Comparison of ENCODE assay signal across 8 cellular contexts in the genomic region with DNA sequence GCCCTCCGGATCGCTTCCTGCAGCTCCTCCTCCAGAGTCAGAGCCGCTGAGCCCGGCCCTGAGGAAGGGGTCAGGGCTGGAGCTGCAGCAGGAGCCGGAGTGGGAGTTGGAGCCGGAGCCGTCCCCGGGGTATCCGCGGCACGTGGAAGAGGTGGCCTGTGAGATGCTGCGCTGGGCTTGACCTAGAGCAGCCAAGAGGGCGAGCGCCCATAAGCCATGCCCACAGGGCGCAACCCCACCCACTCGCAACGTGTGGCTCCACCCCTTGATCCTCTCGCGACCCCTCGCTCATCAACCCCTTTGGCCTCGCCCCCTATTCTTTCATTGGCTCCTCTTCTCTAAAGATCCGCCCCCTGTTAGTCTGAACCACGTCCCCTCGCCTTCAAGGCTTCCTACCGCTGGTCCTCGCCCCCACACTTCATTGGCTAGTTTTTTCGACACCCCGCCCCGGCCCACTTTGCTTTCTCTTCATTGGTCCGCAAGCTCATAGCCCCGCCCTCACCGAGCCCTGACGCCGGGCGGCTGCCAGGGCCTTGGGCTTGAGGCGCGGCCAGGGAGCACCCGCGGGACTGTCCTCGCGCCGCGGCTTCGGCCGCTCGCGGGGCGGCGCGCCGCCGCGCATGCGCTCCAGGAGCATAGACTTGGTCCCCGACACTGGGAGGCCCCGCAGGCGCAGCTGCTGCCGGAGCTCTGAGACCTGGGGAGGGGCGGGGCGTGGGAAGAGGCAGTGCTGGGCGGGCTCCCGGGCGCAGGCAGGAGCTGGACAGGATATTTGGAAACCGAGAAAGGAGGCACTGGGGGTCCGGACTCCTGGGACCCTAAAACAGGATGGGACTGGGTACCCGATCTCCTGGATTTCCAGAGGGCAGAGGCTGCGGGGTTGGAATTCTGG. TPM values are rescaled to one million over a fixed set of nuclear protein-coding genes. Genes with fewer than 3 reads are reported as not detected.
A peak's percentile ranks its signal among the peaks of the same experiment; 100 is the strongest.
DNase-seq lines count a peak whose midpoint lies in the region; ATAC-seq and TF ChIP-seq lines count a peak whose summit lies in the region.

No MANE protein-coding gene starts in this region.

- H3K9me3 ChIP-seq in DND-41 (ENCODE audit: insufficient read depth, low read length, severe bottlenecking) (no peaks in the 10 kb centered on the region), KOPT-K1 (ENCODE audit: insufficient read depth, low read length, poor library complexity, severe bottlenecking) (peaks cover 4% of the 10 kb centered on the region)

- H3K4me1 ChIP-seq in DND-41 (ENCODE audit: insufficient read depth, low read length) = peaks cover 22% of the 10 kb centered on the region

- peak overlapping the region; percentile 90 for H3K4me3 Mint-ChIP-seq in activated T-helper 17 cell treated with anti-CD3 and anti-CD28 coated beads, Interleukin-2, amount 50 U/mL, for 72 hours
- H3K4me3 Mint-ChIP-seq in naive thymus-derived CD8-positive, alpha-beta T cell = peak overlapping the region; percentile 77 to 96 (median 88)
- peak overlapping the region; percentile 85 to 88 for H3K4me3 Mint-ChIP-seq in stimulated activated naive B cell treated with anti-CD40 and anti-IgM and Interleukin-4, amounts not matched to agents 10 μg/mL and 1 μg/mL and 100 μg/mL, for 72 hours

- no peaks in the 10 kb centered on the region for H4K20me1 ChIP-seq in DND-41 (ENCODE audit: insufficient read depth, low read length)

- peaks cover 14% of the 10 kb centered on the region for H3K79me2 ChIP-seq in DND-41 (ENCODE audit: insufficient read depth, low read length)

- no peaks in the 10 kb centered on the region for H3K36me3 Mint-ChIP-seq in activated T-helper 17 cell treated with anti-CD3 and anti-CD28 coated beads, Interleukin-2, amount 50 U/mL, for 72 hours (ENCODE audit: low read depth)
- H3K36me3 Mint-ChIP-seq in naive thymus-derived CD8-positive, alpha-beta T cell = no peaks in the 10 kb centered on the region
- H3K36me3 Mint-ChIP-seq in stimulated activated naive B cell treated with anti-CD40 and anti-IgM and Interleukin-4, amounts not matched to agents 10 μg/mL and 1 μg/mL and 100 μg/mL, for 72 hours = peaks cover 0 to 9% of the 10 kb centered on the region in 2 donors

- no peaks in the 10 kb centered on the region for H3K27me3 Mint-ChIP-seq in activated T-helper 17 cell treated with anti-CD3 and anti-CD28 coated beads, Interleukin-2, amount 50 U/mL, for 72 hours
- no peaks in the 10 kb centered on the region for H3K27me3 Mint-ChIP-seq in naive thymus-derived CD8-positive, alpha-beta T cell
- H3K27me3 Mint-ChIP-seq in stimulated activated naive B cell treated with anti-CD40 and anti-IgM and Interleukin-4, amounts not matched to agents 10 μg/mL and 1 μg/mL and 100 μg/mL, for 72 hours = no peaks in the 10 kb centered on the region

- H3K27me3 ChIP-seq in DND-41 (ENCODE audit: insufficient read depth, low read length, poor library complexity) = no peaks in the 10 kb centered on the region

- H3K4me1 Mint-ChIP-seq in activated T-helper 17 cell treated with anti-CD3 and anti-CD28 coated beads, Interleukin-2, amount 50 U/mL, for 72 hours = no peaks in the 10 kb centered on the region
- H3K4me1 Mint-ChIP-seq in naive thymus-derived CD8-positive, alpha-beta T cell = peaks cover 10 to 28% (median 19%) of the 10 kb centered on the region in 4 donors
- H3K4me1 Mint-ChIP-seq in stimulated activated naive B cell treated with anti-CD40 and anti-IgM and Interleukin-4, amounts not matched to agents 10 μg/mL and 1 μg/mL and 100 μg/mL, for 72 hours = peaks cover 10 to 28% of the 10 kb centered on the region in 2 donors

- H3K4me2 ChIP-seq in DND-41 (ENCODE audit: insufficient read depth, low read length) = peak overlapping the region; percentile 83

- TF ChIP-seq CTCF in DND-41 (IDR thresholded peaks at IDR 0.05; ENCODE audit: borderline replicate concordance, extremely low read depth, low read length, poor library complexity, severe bottlenecking) = no peak

- no peaks in the 10 kb centered on the region for H3K9me3 Mint-ChIP-seq in activated T-helper 17 cell treated with anti-CD3 and anti-CD28 coated beads, Interleukin-2, amount 50 U/mL, for 72 hours
- peaks cover 0 to 2% (median 0%) of the 10 kb centered on the region in 9 donors for H3K9me3 Mint-ChIP-seq in naive thymus-derived CD8-positive, alpha-beta T cell
- H3K9me3 Mint-ChIP-seq in stimulated activated naive B cell treated with anti-CD40 and anti-IgM and Interleukin-4, amounts not matched to agents 10 μg/mL and 1 μg/mL and 100 μg/mL, for 72 hours = peaks cover 0 to 1% of the 10 kb centered on the region in 2 donors

- POLR2A ChIA-PET in naive thymus-derived CD8-positive, alpha-beta T cell (lab: Charles Lee) = interaction anchor here (0.5 to 2.8 kb wide), 11 partner anchors 11 to 403 kb away, joined by 3 to 13 read pairs (median 5); partner anchors contain the start of genes CA11, FUT2, RPL18 and SPHK2

- peak overlapping the region; percentile 83 for H3K27ac Mint-ChIP-seq in activated T-helper 17 cell treated with anti-CD3 and anti-CD28 coated beads, Interleukin-2, amount 50 U/mL, for 72 hours
- peak overlapping the region; percentile 53 to 90 (median 83) for H3K27ac Mint-ChIP-seq in naive thymus-derived CD8-positive, alpha-beta T cell
- H3K27ac Mint-ChIP-seq in stimulated activated naive B cell treated with anti-CD40 and anti-IgM and Interleukin-4, amounts not matched to agents 10 μg/mL and 1 μg/mL and 100 μg/mL, for 72 hours = peak overlapping the region; percentile 95

- peak; percentile 100 for DNase-seq in DND-41
- peak; percentile 99 for DNase-seq in RKO (ENCODE audit: low spot score)
- peak; percentile 99 for DNase-seq in fibroblast of peridontal ligament (ENCODE audit: extremely low read depth)
- peak; percentile 91 to 98 (median 96) for DNase-seq in naive thymus-derived CD8-positive, alpha-beta T cell
- DNase-seq in stimulated activated naive B cell treated with anti-CD40 and anti-IgM and Interleukin-4, amounts not matched to agents 10 μg/mL and 1 μg/mL and 100 μg/mL, for 72 hours = peak; percentile 99

- peak overlapping the region; percentile 86 for H3K9ac ChIP-seq in DND-41 (ENCODE audit: low read depth, low read length)

- peak overlapping the region; percentile 59 to 74 for H3K4me3 ChIP-seq in DND-41 (ENCODE audit: low read depth in 1 of 2, low read length in 2 of 2)

- ATAC-seq in DND-41 (ENCODE audit: insufficient read depth, low read depth) (peak; percentile 91), GM21825 (IDR thresholded peaks at IDR 0.05; ENCODE audit: unreplicated experiment) (peak; percentile 73)
- peak; percentile 92 for ATAC-seq in activated T-helper 17 cell treated with anti-CD3 and anti-CD28 coated beads, Interleukin-2, amount 50 U/mL, for 72 hours (replicated peaks)
- peak; percentile 93 to 94 for ATAC-seq in naive thymus-derived CD8-positive, alpha-beta T cell
- ATAC-seq in stimulated activated naive B cell treated with anti-CD40 and anti-IgM and Interleukin-4, amounts not matched to agents 10 μg/mL and 1 μg/mL and 100 μg/mL, for 72 hours (replicated peaks) = peak; percentile 91 to 94

- no peaks in the 10 kb centered on the region for H3K36me3 ChIP-seq in DND-41 (ENCODE audit: insufficient read depth, low read length)
- no peaks in the 10 kb centered on the region for H3K36me3 ChIP-seq in KOPT-K1 (ENCODE audit: insufficient read depth, low read length)

- H2AFZ ChIP-seq in DND-41 (ENCODE audit: low read depth, low read length) = peak overlapping the region; percentile 79

- H3K27ac ChIP-seq in DND-41 (ENCODE audit: low read length) = peak overlapping the region; percentile 91
- H3K27ac ChIP-seq in KOPT-K1 (ENCODE audit: low read depth, low read length, poor library complexity, severe bottlenecking) = peak overlapping the region; percentile 84

RNA-seq across cellular contexts. Expression of gene MAMSTR, which starts 5.4 kb away (rescaled TPM):
- 1 to 10 TPM; 1.1 to 1.7 TPM for total RNA-seq in activated T-helper 17 cell treated with anti-CD3 and anti-CD28 coated beads, Interleukin-2, amount 50 U/mL, for 72 hours
- total RNA-seq in naive thymus-derived CD8-positive, alpha-beta T cell = 1 to 10 TPM; 2.1 to 2.4 TPM
- polyA plus RNA-seq in naive thymus-derived CD8-positive, alpha-beta T cell = under 1 TPM; 0.28 to 0.77 (median 0.49) TPM

RNA-seq across cellular contexts. Expression of gene FUT2, which starts 18.3 kb away (rescaled TPM):
- not detected for total RNA-seq in activated T-helper 17 cell treated with anti-CD3 and anti-CD28 coated beads, Interleukin-2, amount 50 U/mL, for 72 hours
- total RNA-seq in naive thymus-derived CD8-positive, alpha-beta T cell = not detected
- polyA plus RNA-seq in naive thymus-derived CD8-positive, alpha-beta T cell = 1 to 10 TPM in 1 of 3 donors, under 1 TPM in 2; 0.17 to 1.8 (median 0.17) TPM

RNA-seq across cellular contexts. Expression of gene RASIP1, which starts 26.3 kb away (rescaled TPM):
- total RNA-seq in activated T-helper 17 cell treated with anti-CD3 and anti-CD28 coated beads, Interleukin-2, amount 50 U/mL, for 72 hours = under 1 TPM; 0.19 to 0.67 TPM
- total RNA-seq in naive thymus-derived CD8-positive, alpha-beta T cell = under 1 TPM in 1 of 2 experiments, not detected in 1; 0.25 TPM
- polyA plus RNA-seq in naive thymus-derived CD8-positive, alpha-beta T cell = under 1 TPM in 2 of 3 donors, not detected in 1; 0.10 to 0.26 TPM

RNA-seq across cellular contexts. Expression of gene IZUMO1, which starts 32.6 kb away (rescaled TPM):
- total RNA-seq in activated T-helper 17 cell treated with anti-CD3 and anti-CD28 coated beads, Interleukin-2, amount 50 U/mL, for 72 hours = not detected
- total RNA-seq in naive thymus-derived CD8-positive, alpha-beta T cell = not detected
- polyA plus RNA-seq in naive thymus-derived CD8-positive, alpha-beta T cell = not detected

RNA-seq across cellular contexts. Expression of gene FUT1, which starts 38.3 kb away (rescaled TPM):
- under 1 TPM; 0.30 to 0.40 TPM for total RNA-seq in activated T-helper 17 cell treated with anti-CD3 and anti-CD28 coated beads, Interleukin-2, amount 50 U/mL, for 72 hours
- total RNA-seq in naive thymus-derived CD8-positive, alpha-beta T cell = not detected
- polyA plus RNA-seq in naive thymus-derived CD8-positive, alpha-beta T cell = not detected

Comparison
In these comparisons a context has a peak if more than half of its experiments do, and no peak if none do; other contexts are left out.
1. Peak in every context shown above with its lines: DNase-seq, ATAC-seq, H3K4me3 ChIP-seq and H3K27ac ChIP-seq.